ENCODE assay signal across 11 cellular contexts in the genomic region with DNA sequence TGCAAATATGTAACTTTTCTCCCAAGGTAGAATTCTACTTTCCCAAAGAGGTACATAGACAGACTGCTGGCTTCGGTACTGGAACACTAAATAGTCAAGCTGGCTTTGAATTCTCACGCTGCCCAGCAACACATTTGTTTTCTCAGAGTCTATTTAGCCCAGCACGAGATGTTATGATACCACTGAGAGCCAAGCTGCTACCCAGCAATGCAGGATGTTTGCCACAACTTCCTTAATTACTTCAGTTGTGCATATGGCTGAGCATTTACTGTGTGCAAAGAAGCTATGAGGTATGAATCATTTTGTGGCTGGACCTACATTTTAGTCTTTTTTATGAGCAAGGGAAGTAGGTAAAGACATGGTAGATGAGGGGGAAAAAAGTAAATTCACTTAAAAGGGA.
DNase-seq lines count a peak whose midpoint lies in the region; ATAC-seq and TF ChIP-seq lines count a peak whose summit lies in the region.
"Had no signal": no experiment of that assay in that cellular context is flagged by ENCODE, and none has a peak within 500 bp of the region (broad histone marks: within the 10 kb centered on the region; RNA-seq: fewer than 3 reads in every experiment).

No MANE protein-coding gene starts in this region.

- ATAC-seq in GM21390 (IDR thresholded peaks at IDR 0.05; ENCODE audit: unreplicated experiment) (peak; percentile 45), HG03196 (IDR thresholded peaks at IDR 0.05; ENCODE audit: unreplicated experiment) (no peak)
- ATAC-seq: foreskin keratinocyte, left colon had no signal

- no peak overlapping the region for H2AFZ ChIP-seq in MM.1S (ENCODE audit: low read length)

- no peaks in the 10 kb centered on the region for H3K36me3 ChIP-seq in MM.1S (replicated peaks; ENCODE audit: insufficient read depth, low read length)
- H3K36me3 ChIP-seq in A673 (ENCODE audit: insufficient read depth, low read length, poor library complexity, severe bottlenecking) = no peaks in the 10 kb centered on the region
- H3K36me3 ChIP-seq: spleen had no signal

- H3K27me3 ChIP-seq in MM.1S (replicated peaks; ENCODE audit: insufficient read depth, low read length) (no peaks in the 10 kb centered on the region), A673 (replicated peaks; ENCODE audit: insufficient read depth, low read depth, low read length, poor library complexity) (no peaks in the 10 kb centered on the region)
- H3K27me3 ChIP-seq: foreskin keratinocyte, spleen had no signal

- POLR2A ChIA-PET in A673 (lab: Charles Lee; ENCODE audit: low non-redundant PET) = no interaction called here

- intact Hi-C loops in A673 (cut with micrococcal nuclease; ENCODE audit: unreplicated experiment) = no loop called here

- TF ChIP-seq CTCF in MM.1S (IDR thresholded peaks at IDR 0.05; ENCODE audit: low read length) (no peak), A673 (conservative IDR thresholded peaks at IDR 0.05; ENCODE audit: low read depth, low read length) (no peak)

- no peaks in the 10 kb centered on the region for H4K20me1 ChIP-seq in MM.1S (ENCODE audit: insufficient read depth, low read length)

- peak overlapping the region; percentile 1; the same call in 1 of the 2 replicates for H3K9ac ChIP-seq in MM.1S (ENCODE audit: low read length)

- peaks cover 10% of the 10 kb centered on the region for H3F3A ChIP-seq in MM.1S (ENCODE audit: insufficient read depth, low read length)

- no TSS peak for BruUV-seq in A673 (replicated peaks; lab: Mats Ljungman, UMichigan)

- DNase-seq in MM.1S (peak; percentile 60), SKM-1 treated with dmso at 0.1 percent for 144 hours (lab: John Stamatoyannopoulos, UW; ENCODE audit: unreplicated experiment) (peak; percentile 87), skeletal muscle cell (ENCODE audit: low read depth) (peak; percentile 26), A673 (ENCODE audit: low spot score) (no peak), NCI-H524 (lab: John Stamatoyannopoulos, UW) (no peak)
- DNase-seq: activated CD4-positive, alpha-beta T cell treated with anti-CD3 and anti-CD28 coated beads, Interleukin-2, amount 50 U/mL, for 48 hours; left colon; spleen had no signal

- CTCF ChIA-PET in A673 (lab: Charles Lee) = no interaction called here

- H3K4me3 ChIP-seq in MM.1S (ENCODE audit: low read length) (no peak overlapping the region), skeletal muscle cell (ENCODE audit: low read depth, low read length) (no peak overlapping the region), A673 (ENCODE audit: low read depth, low read length, poor library complexity, severe bottlenecking) (no peak overlapping the region)
- H3K4me3 ChIP-seq: spleen had no signal

- H3K9me3 ChIP-seq in MM.1S (replicated peaks; ENCODE audit: insufficient read depth, low read length) (no peaks in the 10 kb centered on the region), A673 (ENCODE audit: low read depth, low read length, poor library complexity, severe bottlenecking) (no peaks in the 10 kb centered on the region)

- no peaks in the 10 kb centered on the region for H3K9me2 ChIP-seq in MM.1S (replicated peaks; ENCODE audit: insufficient read depth, low read length)

- H3K79me2 ChIP-seq in MM.1S (ENCODE audit: low read length) = no peaks in the 10 kb centered on the region

- H3K4me2 ChIP-seq in MM.1S (ENCODE audit: low read depth, low read length) = peak overlapping the region; percentile 47; the same call in 1 of the 2 replicates

- H3K4me1 ChIP-seq in MM.1S (ENCODE audit: low read length) (peaks cover 15% of the 10 kb centered on the region), A673 (ENCODE audit: insufficient read depth, low read length, poor library complexity, severe bottlenecking) (peaks cover 5% of the 10 kb centered on the region)
- H3K4me1 ChIP-seq: spleen had no signal

- peak overlapping the region; percentile 28; the same call in 1 of the 2 replicates for H3K27ac ChIP-seq in MM.1S (ENCODE audit: low read length)
- no peak overlapping the region for H3K27ac ChIP-seq in A673 (ENCODE audit: low read depth, low read length, poor library complexity, severe bottlenecking)
- H3K27ac ChIP-seq: foreskin keratinocyte, spleen had no signal

Comparison
In these comparisons a context has a peak if more than half of its experiments do, and no peak if none do; other contexts are left out.
1. DNase-seq: peak in MM.1S (single experiment), SKM-1 treated with dmso at 0.1 percent for 144 hours (single experiment) and skeletal muscle cell (single experiment); none in A673 (single experiment) and NCI-H524 (0 of 2).